Comparison of ENCODE assay signal across 23 cellular contexts in the genomic region with DNA sequence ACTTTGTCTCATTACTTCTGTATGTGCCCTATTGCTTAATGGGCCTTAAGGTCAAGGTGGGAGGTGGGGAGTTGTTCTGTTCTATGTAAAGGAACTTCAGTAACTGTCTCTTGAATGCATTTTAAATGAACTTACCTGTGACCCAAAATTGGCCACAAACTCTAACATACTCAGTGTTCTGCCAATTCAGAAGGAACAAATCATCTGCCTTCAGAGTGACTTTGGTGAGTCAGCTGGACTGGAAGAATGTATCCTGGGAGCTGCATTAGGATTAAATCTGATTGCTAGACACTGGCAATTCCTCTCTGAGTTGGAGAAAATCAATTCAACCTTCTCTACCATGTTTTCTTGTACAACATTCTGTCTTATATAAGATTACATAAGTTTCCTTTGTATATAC.
DNase-seq lines count a peak whose midpoint lies in the region; FAIRE-seq and TF ChIP-seq lines count a peak whose summit lies in the region.
"Had no signal": no experiment of that assay in that cellular context is flagged by ENCODE, and none has a peak within 500 bp of the region (broad histone marks: within the 10 kb centered on the region; RNA-seq: fewer than 3 reads in every experiment).

No MANE protein-coding gene starts in this region.

- H3K4me3 Mint-ChIP-seq in astrocyte (ENCODE audit: unreplicated experiment) = no peak overlapping the region
- H3K4me3 Mint-ChIP-seq: B cell; CD4-positive, alpha-beta memory T cell had no signal

- no peak overlapping the region for H3K27ac ChIP-seq in astrocyte (ENCODE audit: low read depth, low read length)
- H3K27ac ChIP-seq: HL-60, PC-9, SJCRH30 had no signal

- H3K27me3 ChIP-seq in astrocyte (ENCODE audit: insufficient read depth, low read length) = peaks cover 2% of the 10 kb centered on the region
- H3K27me3 ChIP-seq: SJCRH30 had no signal

- H3K4me1 ChIP-seq in astrocyte (ENCODE audit: insufficient read depth, low read length) = no peaks in the 10 kb centered on the region

- H3K4me3 ChIP-seq in astrocyte (ENCODE audit: insufficient read depth, low read depth, low read length) = no peak overlapping the region
- H3K4me3 ChIP-seq: PC-9, SJCRH30 had no signal

- DNase-seq in GM03348 (ENCODE audit: low spot score) (peak; percentile 48), astrocyte (ENCODE audit: low read depth) (peak; percentile 2), fibroblast of peridontal ligament (ENCODE audit: extremely low read depth) (peak; percentile 6), pons (ENCODE audit: low spot score) (peak; percentile 24), NCI-H2227 (lab: John Stamatoyannopoulos, UW; ENCODE audit: unreplicated experiment) (no peak), amniotic stem cell (lab: John Stamatoyannopoulos, UW) (no peak), NCI-H1417 treated with DMSO at 0.1 percent for 48 hours (lab: John Stamatoyannopoulos, UW) (no peak), foreskin melanocyte (no peak)
- DNase-seq: Calu3; CD4-positive, alpha-beta memory T cell; DMS53; H7; NCI-H1436; NCI-H2029; NCI-H2171; NCI-H446 treated with DMSO at 0.1 percent for 48 hours; NCI-H748 treated with DMSO at 0.1 percent for 48 hours; PC-9; SJCRH30 had no signal

- no peaks in the 10 kb centered on the region for H4K20me1 ChIP-seq in astrocyte (ENCODE audit: insufficient read depth, low read length)

- no peaks in the 10 kb centered on the region for H3K9me3 Mint-ChIP-seq in astrocyte (ENCODE audit: unreplicated experiment)

- TF ChIP-seq CTCF in astrocyte (IDR thresholded peaks at IDR 0.05; ENCODE audit: insufficient read depth, low read depth, low read length) = no peak

- FAIRE-seq in astrocyte (lab: Jason Lieb, UNC) = no peak
- FAIRE-seq: GM19239, HTR-8/SVneo had no signal

- no peaks in the 10 kb centered on the region for H3K9me3 ChIP-seq in astrocyte (ENCODE audit: insufficient read depth, low read depth, low read length)
- H3K9me3 ChIP-seq: SJCRH30 had no signal

- H3K4me2 ChIP-seq in astrocyte (ENCODE audit: low read length) = no peak overlapping the region
- H3K4me2 ChIP-seq: PC-9 had no signal

- H3K36me3 Mint-ChIP-seq in astrocyte (ENCODE audit: low read depth, unreplicated experiment) = no peaks in the 10 kb centered on the region
- H3K36me3 Mint-ChIP-seq: CD4-positive, alpha-beta memory T cell had no signal

- peaks cover 4% of the 10 kb centered on the region for H3K4me1 Mint-ChIP-seq in astrocyte (ENCODE audit: low read depth, unreplicated experiment)
- H3K4me1 Mint-ChIP-seq: B cell; CD4-positive, alpha-beta memory T cell had no signal

- no peak overlapping the region for H2AFZ ChIP-seq in astrocyte (ENCODE audit: low read depth, low read length)
- H2AFZ ChIP-seq: PC-9 had no signal

- H3K79me2 ChIP-seq in astrocyte (ENCODE audit: insufficient read depth, low read length) = no peaks in the 10 kb centered on the region

- no peaks in the 10 kb centered on the region for H3K36me3 ChIP-seq in astrocyte (ENCODE audit: insufficient read depth, low read length)
- H3K36me3 ChIP-seq: SJCRH30 had no signal

- no peak overlapping the region for H3K9ac ChIP-seq in astrocyte (ENCODE audit: low read length)

- no peaks in the 10 kb centered on the region for H3K27me3 Mint-ChIP-seq in astrocyte (ENCODE audit: low read depth, unreplicated experiment)
- H3K27me3 Mint-ChIP-seq: CD4-positive, alpha-beta memory T cell had no signal

- no peak overlapping the region for H3K27ac Mint-ChIP-seq in astrocyte (ENCODE audit: unreplicated experiment)
- H3K27ac Mint-ChIP-seq: B cell; CD4-positive, alpha-beta memory T cell had no signal

Comparison
In these comparisons a context has a peak if more than half of its experiments do, and no peak if none do; other contexts are left out.
1. DNase-seq: peak in GM03348 (single experiment), astrocyte (single experiment), fibroblast of peridontal ligament (single experiment) and pons (single experiment); none in NCI-H2227 (single experiment), amniotic stem cell (single experiment), NCI-H1417 treated with DMSO at 0.1 percent for 48 hours (single experiment) and foreskin melanocyte (single experiment).